8 cellular contexts compared by ENCODE assay signal in the genomic region with DNA sequence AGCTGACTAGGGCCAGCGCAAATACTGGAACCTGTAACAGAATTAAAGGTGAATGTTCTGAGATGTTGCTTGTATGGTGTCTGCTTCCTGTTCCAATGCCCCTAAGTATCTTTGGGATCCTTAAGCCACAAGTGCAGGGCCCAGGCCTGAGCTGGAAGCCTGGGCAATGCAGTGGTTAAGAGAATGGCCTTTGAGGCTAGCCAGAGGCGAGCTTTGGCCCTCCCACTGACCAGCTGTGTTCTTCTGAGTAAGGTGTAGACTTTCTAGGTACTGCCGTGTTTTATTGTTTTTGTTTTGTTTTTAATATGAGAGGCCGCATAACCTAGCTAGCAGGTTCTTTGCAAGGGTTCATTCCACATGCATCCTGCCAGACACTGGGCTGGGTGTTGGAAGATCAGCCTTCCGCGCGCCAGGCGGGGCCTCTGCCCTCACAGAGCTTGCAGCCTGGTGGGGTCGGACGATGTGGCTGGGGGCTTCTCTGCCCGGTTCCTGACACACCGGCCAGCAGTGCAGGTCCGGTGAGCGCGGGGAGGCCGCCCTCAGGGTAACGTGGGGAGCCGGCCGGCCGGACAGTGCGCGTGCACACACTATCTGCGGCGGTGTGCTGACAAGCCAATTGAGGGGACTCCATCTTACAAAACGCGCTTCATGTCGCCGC. TPM values are rescaled to one million over a fixed set of nuclear protein-coding genes. Genes with fewer than 3 reads are reported as not detected.
DNase-seq lines count a peak whose midpoint lies in the region; ATAC-seq and TF ChIP-seq lines count a peak whose summit lies in the region.

No MANE protein-coding gene starts in this region.

- no peak for TF ChIP-seq CTCF in nephron (IDR thresholded peaks at IDR 0.05; ENCODE audit: unreplicated experiment in 3 of 3)

- peak overlapping the region; percentile 86 for H3K27ac Mint-ChIP-seq in dendritic cell treated with granulocyte-macrophage colony-stimulating factor and Interleukin-4, amounts not matched to agents 40 ng/mL and 50 ng/mL, for 4 days
- H3K27ac Mint-ChIP-seq in nephron = peak overlapping the region; percentile 75 to 89 (median 88)

- no peaks in the 10 kb centered on the region for H3K9me3 Mint-ChIP-seq in dendritic cell treated with granulocyte-macrophage colony-stimulating factor and Interleukin-4, amounts not matched to agents 40 ng/mL and 50 ng/mL, for 4 days
- H3K9me3 Mint-ChIP-seq in nephron = no peaks in the 10 kb centered on the region

- intact Hi-C loops in dendritic cell treated with granulocyte-macrophage colony-stimulating factor and Interleukin-4, amounts not matched to agents 40 ng/mL and 50 ng/mL, for 4 days (cut with micrococcal nuclease) = no loop called here

- no peak for ATAC-seq in HG03159 (IDR thresholded peaks at IDR 0.05; ENCODE audit: unreplicated experiment)
- ATAC-seq in GM18511 (IDR thresholded peaks at IDR 0.05; ENCODE audit: unreplicated experiment) = no peak

- DNase-seq in Jurkat, Clone E6-1 (ENCODE audit: low read depth, low spot score) = no peak
- no peak for DNase-seq in RKO (ENCODE audit: low spot score)
- no peak for DNase-seq in OCI-M2 (lab: John Stamatoyannopoulos, UW; ENCODE audit: unreplicated experiment)

- peaks cover 64% of the 10 kb centered on the region for H3K36me3 ChIP-seq in BLaER1

- peak overlapping the region; percentile 85 for H3K4me3 ChIP-seq in BLaER1
- H3K4me3 ChIP-seq in Jurkat, Clone E6-1 (ENCODE audit: low read length) = peak overlapping the region; percentile 58

- H3K9me3 ChIP-seq in BLaER1 = no peaks in the 10 kb centered on the region

- H3K27me3 ChIP-seq in BLaER1 = no peaks in the 10 kb centered on the region

- peak overlapping the region; percentile 91 for H3K4me3 Mint-ChIP-seq in dendritic cell treated with granulocyte-macrophage colony-stimulating factor and Interleukin-4, amounts not matched to agents 40 ng/mL and 50 ng/mL, for 4 days
- H3K4me3 Mint-ChIP-seq in nephron = peak overlapping the region; percentile 93 to 97 (median 96)

- peaks cover 97% of the 10 kb centered on the region for H3K36me3 Mint-ChIP-seq in dendritic cell treated with granulocyte-macrophage colony-stimulating factor and Interleukin-4, amounts not matched to agents 40 ng/mL and 50 ng/mL, for 4 days (ENCODE audit: low read depth)
- H3K36me3 Mint-ChIP-seq in nephron (ENCODE audit: low read depth) = peaks cover 30% of the 10 kb centered on the region

- H4K20me1 ChIP-seq in BLaER1 = peaks cover 14% of the 10 kb centered on the region; the same call in 1 of the 2 replicates

- H3K27me3 Mint-ChIP-seq in dendritic cell treated with granulocyte-macrophage colony-stimulating factor and Interleukin-4, amounts not matched to agents 40 ng/mL and 50 ng/mL, for 4 days = no peaks in the 10 kb centered on the region
- no peaks in the 10 kb centered on the region for H3K27me3 Mint-ChIP-seq in nephron (ENCODE audit: low read depth)

- peak overlapping the region; percentile 87 for H3K9ac ChIP-seq in BLaER1

- H3K4me1 ChIP-seq in BLaER1 = peaks cover 45% of the 10 kb centered on the region

- H3K4me1 Mint-ChIP-seq in dendritic cell treated with granulocyte-macrophage colony-stimulating factor and Interleukin-4, amounts not matched to agents 40 ng/mL and 50 ng/mL, for 4 days (ENCODE audit: low read depth) = peaks cover 72% of the 10 kb centered on the region
- H3K4me1 Mint-ChIP-seq in nephron = peaks cover 17% of the 10 kb centered on the region

- peak overlapping the region; percentile 94 for H3K4me2 ChIP-seq in BLaER1

- H3K27ac ChIP-seq in BLaER1 = peak overlapping the region; percentile 84

RNA-seq across cellular contexts. Expression of a gene that starts 0.6 kb away (rescaled TPM):
- 89.3 TPM for polyA plus RNA-seq in Jurkat, Clone E6-1 (2012; ENCODE audit: insufficient read depth, insufficient read length)

RNA-seq across cellular contexts. Expression of a gene that starts 4.4 kb away (rescaled TPM):
- polyA plus RNA-seq in Jurkat, Clone E6-1 (2012; ENCODE audit: insufficient read depth, insufficient read length) = 84.2 TPM

RNA-seq across cellular contexts. Expression of a gene that starts 11.2 kb away (rescaled TPM):
- 40.5 TPM for polyA plus RNA-seq in Jurkat, Clone E6-1 (2012; ENCODE audit: insufficient read depth, insufficient read length)

RNA-seq across cellular contexts. Expression of a gene that starts 13.6 kb away (rescaled TPM):
- 3.3 TPM for polyA plus RNA-seq in Jurkat, Clone E6-1 (2012; ENCODE audit: insufficient read depth, insufficient read length)

RNA-seq across cellular contexts. Expression of a gene that starts 30.3 kb away (rescaled TPM):
- 4.7 TPM for polyA plus RNA-seq in Jurkat, Clone E6-1 (2012; ENCODE audit: insufficient read depth, insufficient read length)
